In the genomic region with DNA sequence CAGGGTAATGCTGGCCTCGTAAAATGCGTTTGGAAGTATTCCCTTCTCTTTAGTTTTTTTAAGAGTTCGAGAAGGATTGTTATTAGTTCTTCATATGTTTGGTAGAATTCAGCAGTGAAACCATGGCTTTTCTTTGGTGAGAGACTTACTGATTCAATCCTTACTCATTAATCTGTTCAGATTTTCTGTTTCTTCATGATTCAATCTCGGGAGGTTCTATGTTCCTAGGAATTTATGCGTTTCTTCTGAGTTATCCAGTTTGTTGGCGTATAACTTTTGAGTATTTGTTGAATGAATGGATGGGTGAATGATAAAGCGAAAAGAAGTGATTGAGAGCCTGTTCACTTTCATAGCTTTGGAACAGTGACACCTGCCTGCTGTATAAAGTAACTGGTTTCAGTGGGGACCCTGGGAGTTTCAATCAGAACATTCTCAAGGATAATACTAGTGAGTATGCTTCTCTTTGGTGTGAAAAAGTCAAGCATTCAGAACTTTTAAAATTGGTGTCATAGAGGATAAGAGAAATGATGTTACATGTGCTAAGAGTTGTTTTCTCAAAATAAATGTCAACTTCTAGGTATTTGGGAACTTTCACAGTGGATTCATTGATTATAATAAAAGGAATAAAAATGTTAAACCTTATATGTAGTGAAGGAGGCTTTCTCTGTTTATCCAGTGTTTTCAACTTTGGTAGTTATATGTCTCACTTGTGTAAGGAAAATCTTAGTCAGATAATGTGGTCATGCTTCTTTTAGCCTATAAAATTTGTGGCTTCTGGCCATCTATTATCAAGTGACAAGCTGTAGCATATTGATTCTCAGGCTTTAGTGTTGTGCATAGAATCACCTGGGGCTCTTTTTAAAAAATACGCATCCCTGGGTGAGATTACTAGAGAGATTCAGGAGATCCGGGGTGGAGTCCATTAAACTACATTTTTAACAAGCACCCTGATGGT, we compare ENCODE assay signal across 10 cellular contexts. TPM values are rescaled to one million over a fixed set of nuclear protein-coding genes. Genes with fewer than 3 reads are reported as not detected.
A peak's percentile ranks its signal among the peaks of the same experiment; 100 is the strongest.
DNase-seq lines count a peak whose midpoint lies in the region; ATAC-seq and TF ChIP-seq lines count a peak whose summit lies in the region.
"Had no signal": no experiment of that assay in that cellular context is flagged by ENCODE, and none has a peak within 500 bp of the region (broad histone marks: within the 10 kb centered on the region; RNA-seq: fewer than 3 reads in every experiment).

No MANE protein-coding gene starts in this region.

- H3K4me3 Mint-ChIP-seq in IgD-negative memory B cell (no peak overlapping the region), natural killer cell (peak overlapping the region; percentile 60)

- H3K4me1 Mint-ChIP-seq in IgD-negative memory B cell (peaks cover 41 to 48% (median 42%) of the 10 kb centered on the region in 3 donors), natural killer cell (peaks cover 56% of the 10 kb centered on the region in 2 donors)

- H3K27ac Mint-ChIP-seq in IgD-negative memory B cell (peak overlapping the region in 2 of 3 donors; percentile 4 to 84), natural killer cell (peak overlapping the region; percentile 79 to 89)

- in situ Hi-C loops in astrocyte of the spinal cord (cut with HindIII; ENCODE audit: low sequenced_read_pairs) = no loop called here

- ATAC-seq in natural killer cell = no peak
- no peak for ATAC-seq in activated CD4-positive, CD25-positive, alpha-beta regulatory T cell treated with anti-CD3 and anti-CD28 coated beads, Interleukin-2, amount 50 U/mL, for 24 hours

- H3K36me3 Mint-ChIP-seq in IgD-negative memory B cell (no peaks in the 10 kb centered on the region), natural killer cell (no peaks in the 10 kb centered on the region)

- peak; percentile 35 for TF ChIP-seq CTCF in astrocyte of the spinal cord (IDR thresholded peaks at IDR 0.05; ENCODE audit: low read depth, low read length)
- peak; percentile 15 for TF ChIP-seq CTCF in natural killer cell (IDR thresholded peaks at IDR 0.05)

- H3K4me3 ChIP-seq in astrocyte of the spinal cord (ENCODE audit: low read depth, low read length) = no peak overlapping the region

- H3K27me3 Mint-ChIP-seq in IgD-negative memory B cell = no peaks in the 10 kb centered on the region
- no peaks in the 10 kb centered on the region for H3K27me3 Mint-ChIP-seq in natural killer cell (ENCODE audit: low read depth in 2 of 2)

- peak; percentile 31 for DNase-seq in D341Med (ENCODE audit: low spot score)
- no peak for DNase-seq in astrocyte of the spinal cord (ENCODE audit: low read depth, low spot score)
- no peak for DNase-seq in natural killer cell
- no peak for DNase-seq in EL
- no peak for DNase-seq in effector CD4-positive, alpha-beta T cell
- no peak for DNase-seq in SKM-1 (lab: John Stamatoyannopoulos, UW; ENCODE audit: unreplicated experiment)
- DNase-seq: cerebellar nuclear complex, NCI-H748 treated with DMSO at 0.1 percent for 48 hours had no signal

- H3K9me3 Mint-ChIP-seq in IgD-negative memory B cell = no peaks in the 10 kb centered on the region
- no peaks in the 10 kb centered on the region for H3K9me3 Mint-ChIP-seq in natural killer cell

- intact Hi-C loops in natural killer cell (cut with micrococcal nuclease) = loop anchor here (5.0 kb wide), 1 partner anchor 205 kb away; no protein-coding TSS in a partner anchor

RNA-seq across cellular contexts. Expression of a gene that starts 11.7 kb away (rescaled TPM):
- polyA plus RNA-seq in IgD-negative memory B cell = 24.3 TPM
- total RNA-seq in natural killer cell = 10 to 100 TPM; 68.1 to 90.5 (median 90.3) TPM

RNA-seq across cellular contexts. Expression of a gene that starts 53.1 kb away (rescaled TPM):
- 65.5 TPM for polyA plus RNA-seq in IgD-negative memory B cell
- total RNA-seq in natural killer cell = 10 to 100 TPM; 58.0 to 75.6 (median 72.2) TPM
